In the genomic region with DNA sequence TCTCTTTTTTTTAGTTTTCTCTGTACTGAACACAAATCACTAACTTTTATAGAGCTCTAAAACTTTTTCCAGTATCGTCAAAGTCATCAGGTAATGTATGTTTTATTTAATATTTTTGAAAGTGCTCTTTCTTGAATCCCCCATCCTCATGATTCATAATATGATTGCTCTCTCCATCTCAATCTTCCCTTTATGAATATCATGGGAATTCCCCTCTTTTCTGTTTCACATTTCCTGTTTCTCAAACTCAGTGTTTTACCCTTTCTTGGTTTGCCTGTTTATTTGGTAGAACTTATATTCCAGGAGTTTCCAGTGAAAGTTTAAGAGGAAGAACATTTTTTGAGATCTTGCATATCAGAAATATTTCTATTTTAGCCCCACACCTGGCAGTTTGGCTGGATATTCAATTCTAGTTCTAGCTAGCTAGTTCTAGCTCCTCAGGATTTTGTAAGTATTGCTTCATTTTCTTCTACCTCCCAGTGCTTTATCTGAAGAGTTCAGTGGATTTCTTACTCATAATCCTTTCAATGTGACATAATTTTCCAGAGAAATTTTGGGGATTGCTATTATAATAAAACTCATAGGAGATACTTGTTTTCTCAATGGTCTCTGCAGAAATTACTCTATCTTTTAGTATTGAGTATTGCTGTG, we compare ENCODE assay signal across 12 cellular contexts. TPM values are rescaled to one million over a fixed set of nuclear protein-coding genes. Genes with fewer than 3 reads are reported as not detected.
DNase-seq lines count a peak whose midpoint lies in the region; ATAC-seq and TF ChIP-seq lines count a peak whose summit lies in the region.
"Had no signal": no experiment of that assay in that cellular context is flagged by ENCODE, and none has a peak within 500 bp of the region (broad histone marks: within the 10 kb centered on the region; RNA-seq: fewer than 3 reads in every experiment).

No MANE protein-coding gene starts in this region.

- no peaks in the 10 kb centered on the region for H3K4me1 ChIP-seq in breast epithelium
- H3K4me1 ChIP-seq in lower lobe of right lung: no peaks in the 10 kb centered on the region

- no peak overlapping the region for H3K27ac Mint-ChIP-seq in MCF 10A (ENCODE audit: low read depth, unreplicated experiment)
- peak overlapping the region in 1 of 2 donors; percentile 91 for H3K27ac Mint-ChIP-seq in stimulated activated naive CD8-positive, alpha-beta T cell treated with anti-CD3 and anti-CD28 coated beads, Interleukin-15, amount 100 ng/mL, for 72 hours
- H3K27ac Mint-ChIP-seq: B cell had no signal

- no peaks in the 10 kb centered on the region for H3K9me3 Mint-ChIP-seq in MCF 10A (ENCODE audit: unreplicated experiment)
- no peaks in the 10 kb centered on the region for H3K9me3 Mint-ChIP-seq in stimulated activated naive CD8-positive, alpha-beta T cell treated with anti-CD3 and anti-CD28 coated beads, Interleukin-15, amount 100 ng/mL, for 72 hours

- no peak for TF ChIP-seq POLR2A in breast epithelium (IDR thresholded peaks at IDR 0.05)

- H3K27me3 ChIP-seq in breast epithelium: no peaks in the 10 kb centered on the region
- H3K27me3 ChIP-seq in lower lobe of right lung (ENCODE audit: low read depth): no peaks in the 10 kb centered on the region

- POLR2A ChIA-PET in MCF 10A (lab: Yijun Ruan, JAX): interaction anchor here (0.7 kb wide), 1 partner anchor 205 kb away, joined by 3 read pairs; no protein-coding TSS in a partner anchor

- no TSS peak for BruUV-seq in MCF 10A (replicated peaks; lab: Mats Ljungman, UMichigan)

- intact Hi-C loops in MCF 10A (cut with micrococcal nuclease) (no loop called here), breast epithelium (cut with DNase I; ENCODE audit: low total_unique reads) (no loop called here), lower lobe of right lung (cut with DNase I) (no loop called here)

- H3K36me3 ChIP-seq in breast epithelium: no peaks in the 10 kb centered on the region
- H3K36me3 ChIP-seq in lower lobe of right lung: no peaks in the 10 kb centered on the region

- H3K27me3 Mint-ChIP-seq in MCF 10A (ENCODE audit: insufficient read depth, unreplicated experiment): no peaks in the 10 kb centered on the region
- H3K27me3 Mint-ChIP-seq in stimulated activated naive CD8-positive, alpha-beta T cell treated with anti-CD3 and anti-CD28 coated beads, Interleukin-15, amount 100 ng/mL, for 72 hours: no peaks in the 10 kb centered on the region
- H3K27me3 Mint-ChIP-seq: B cell had no signal

- H3K4me1 Mint-ChIP-seq in MCF 10A (ENCODE audit: insufficient read depth, unreplicated experiment): no peaks in the 10 kb centered on the region
- H3K4me1 Mint-ChIP-seq in stimulated activated naive CD8-positive, alpha-beta T cell treated with anti-CD3 and anti-CD28 coated beads, Interleukin-15, amount 100 ng/mL, for 72 hours: peaks cover 22% of the 10 kb centered on the region

- peak; percentile 95 for ATAC-seq in HG02759 (IDR thresholded peaks at IDR 0.05; ENCODE audit: unreplicated experiment)
- ATAC-seq in stimulated activated naive CD8-positive, alpha-beta T cell treated with anti-CD3 and anti-CD28 coated beads, Interleukin-15, amount 100 ng/mL, for 72 hours: peak; percentile 74
- ATAC-seq in lower lobe of right lung: no peak

- TF ChIP-seq CTCF in MCF 10A (IDR thresholded peaks at IDR 0.05; ENCODE audit: unreplicated experiment) (no peak), breast epithelium (IDR thresholded peaks at IDR 0.05) (no peak), lower lobe of right lung (IDR thresholded peaks at IDR 0.05) (no peak)

- H3K9me3 ChIP-seq in breast epithelium (no peaks in the 10 kb centered on the region), lower lobe of right lung (no peaks in the 10 kb centered on the region)

- no peak overlapping the region for H3K4me3 Mint-ChIP-seq in MCF 10A (ENCODE audit: unreplicated experiment)
- H3K4me3 Mint-ChIP-seq in stimulated activated naive CD8-positive, alpha-beta T cell treated with anti-CD3 and anti-CD28 coated beads, Interleukin-15, amount 100 ng/mL, for 72 hours: peak overlapping the region; percentile 15 to 45
- H3K4me3 Mint-ChIP-seq: B cell had no signal

- CTCF ChIA-PET in MCF 10A (lab: Yijun Ruan, JAX): no interaction called here

- H3K36me3 Mint-ChIP-seq in MCF 10A (ENCODE audit: insufficient read depth, unreplicated experiment): no peaks in the 10 kb centered on the region

- DNase-seq in MCF 10A (ENCODE audit: unreplicated experiment): peak; percentile 9
- DNase-seq in breast epithelium (ENCODE audit: low spot score in 2 of 2): no peak
- DNase-seq in NCI-H226: peak; percentile 39
- DNase-seq in stimulated activated naive CD8-positive, alpha-beta T cell treated with anti-CD3 and anti-CD28 coated beads, Interleukin-15, amount 100 ng/mL, for 72 hours: no peak
- no peak for DNase-seq in lower lobe of right lung
- no peak for DNase-seq in NK-92 treated with Interleukin-12 subunit alpha and Interleukin-12 subunit beta, amount 100 ng/mL, for 24 hours (lab: John Stamatoyannopoulos, UW)
- DNase-seq in superior temporal gyrus (ENCODE audit: extremely low spot score): no peak
- DNase-seq: islet precursor cell, MV-4-11, RPMI8226 had no signal

- H3K27ac ChIP-seq in breast epithelium (no peak overlapping the region), lower lobe of right lung (no peak overlapping the region)

- H3K4me3 ChIP-seq in breast epithelium: no peak overlapping the region
- H3K4me3 ChIP-seq in lower lobe of right lung: no peak overlapping the region

RNA-seq across cellular contexts. Expression of gene C6orf58, which starts 6.1 kb away (rescaled TPM):
- not detected in 2 replicates for total RNA-seq in MCF 10A (2022)
- under 1 TPM in 2 of 3 donors, not detected in 1; 0.44 to 0.66 TPM for total RNA-seq in breast epithelium
- not detected for total RNA-seq in lower lobe of right lung
- total RNA-seq: B cell had no signal

Comparison
In these comparisons a context has a peak if more than half of its experiments do, and no peak if none do; other contexts are left out.
1. DNase-seq: peak in MCF 10A (single experiment) and NCI-H226 (single experiment); none in breast epithelium (0 of 2), stimulated activated naive CD8-positive, alpha-beta T cell treated with anti-CD3 and anti-CD28 coated beads, Interleukin-15, amount 100 ng/mL, for 72 hours (0 of 2), lower lobe of right lung (single experiment), NK-92 treated with Interleukin-12 subunit alpha and Interleukin-12 subunit beta, amount 100 ng/mL, for 24 hours (single experiment) and superior temporal gyrus (single experiment).
2. ATAC-seq: peak in HG02759 (single experiment) and stimulated activated naive CD8-positive, alpha-beta T cell treated with anti-CD3 and anti-CD28 coated beads, Interleukin-15, amount 100 ng/mL, for 72 hours (single experiment); none in lower lobe of right lung (0 of 2).